8 cellular contexts compared by ENCODE assay signal in genomic region chr2:196640031-196640548, GRCh38. TPM values are rescaled to one million over a fixed set of nuclear protein-coding genes. Genes with fewer than 3 reads are reported as not detected.
A peak's percentile ranks its signal among the peaks of the same experiment; 100 is the strongest.
DNase-seq lines count a peak whose midpoint lies in the region; ATAC-seq and TF ChIP-seq lines count a peak whose summit lies in the region.

No MANE protein-coding gene starts in this region.

- H3K4me3 ChIP-seq in right lobe of liver: peak overlapping the region; percentile 57 to 66 (median 60)

- intact Hi-C loops in activated CD8-positive, alpha-beta T cell treated with anti-CD3 and anti-CD28 coated beads for 36 hours (cut with micrococcal nuclease): no loop called here
- intact Hi-C loops in right lobe of liver (cut with DNase I): no loop called here

- H3K27ac Mint-ChIP-seq in stimulated activated naive CD8-positive, alpha-beta T cell treated with anti-CD3 and anti-CD28 coated beads, Interleukin-15, Interleukin-2, amounts not matched to agents 100 ng/mL and 50 ng/mL, for 24 hours: no peak overlapping the region
- peak overlapping the region; percentile 12 for H3K27ac Mint-ChIP-seq in activated CD8-positive, alpha-beta T cell treated with anti-CD3 and anti-CD28 coated beads for 36 hours

- no peak for DNase-seq in stimulated activated naive CD8-positive, alpha-beta T cell treated with anti-CD3 and anti-CD28 coated beads, Interleukin-15, Interleukin-2, amounts not matched to agents 100 U/mL and 50 U/mL, for 24 hours
- DNase-seq in activated CD8-positive, alpha-beta T cell treated with anti-CD3 and anti-CD28 coated beads for 36 hours: no peak
- DNase-seq in right lobe of liver (no peak), NCI-H1048 (lab: John Stamatoyannopoulos, UW) (no peak)
- DNase-seq in activated CD4-positive, alpha-beta T cell treated with anti-CD3 and anti-CD28 coated beads for 1 hour: no peak

- H3K9me3 Mint-ChIP-seq in stimulated activated naive CD8-positive, alpha-beta T cell treated with anti-CD3 and anti-CD28 coated beads, Interleukin-15, Interleukin-2, amounts not matched to agents 100 ng/mL and 50 ng/mL, for 24 hours: no peaks in the 10 kb centered on the region
- H3K9me3 Mint-ChIP-seq in activated CD8-positive, alpha-beta T cell treated with anti-CD3 and anti-CD28 coated beads for 36 hours: no peaks in the 10 kb centered on the region

- peaks cover 16% of the 10 kb centered on the region for H3K4me1 Mint-ChIP-seq in stimulated activated naive CD8-positive, alpha-beta T cell treated with anti-CD3 and anti-CD28 coated beads, Interleukin-15, Interleukin-2, amounts not matched to agents 100 ng/mL and 50 ng/mL, for 24 hours (ENCODE audit: low read depth)
- H3K4me1 Mint-ChIP-seq in activated CD8-positive, alpha-beta T cell treated with anti-CD3 and anti-CD28 coated beads for 36 hours (ENCODE audit: low read depth): peaks cover 13% of the 10 kb centered on the region

- peak overlapping the region; percentile 79 for H3K4me3 Mint-ChIP-seq in stimulated activated naive CD8-positive, alpha-beta T cell treated with anti-CD3 and anti-CD28 coated beads, Interleukin-15, Interleukin-2, amounts not matched to agents 100 ng/mL and 50 ng/mL, for 24 hours
- peak overlapping the region; percentile 91 for H3K4me3 Mint-ChIP-seq in activated CD8-positive, alpha-beta T cell treated with anti-CD3 and anti-CD28 coated beads for 36 hours

- 10% methylated on average over 12 of the region's 12 CpGs for WGBS in right lobe of liver (ENCODE audit: insufficient coverage, low coverage, low lambda C conversion rate, missing lambda C conversion rate)

- no peaks in the 10 kb centered on the region for H3K27me3 ChIP-seq in right lobe of liver

- CTCF ChIA-PET in activated CD8-positive, alpha-beta T cell treated with anti-CD3 and anti-CD28 coated beads for 36 hours (lab: Charles Lee): interaction anchor here (0.8 to 1.3 kb wide), 2 partner anchors 13 to 186 kb away, joined by 3 to 4 read pairs; no protein-coding TSS in a partner anchor

- ATAC-seq in stimulated activated naive CD8-positive, alpha-beta T cell treated with anti-CD3 and anti-CD28 coated beads, Interleukin-15, Interleukin-2, amounts not matched to agents 100 U/mL and 50 U/mL, for 24 hours: no peak
- no peak for ATAC-seq in activated CD8-positive, alpha-beta T cell treated with anti-CD3 and anti-CD28 coated beads for 36 hours
- ATAC-seq in right lobe of liver: no peak
- no peak for ATAC-seq in GM18517 (IDR thresholded peaks at IDR 0.05; ENCODE audit: unreplicated experiment)
- ATAC-seq in HG02981 (IDR thresholded peaks at IDR 0.05; ENCODE audit: unreplicated experiment): no peak

- TF ChIP-seq POLR2A in right lobe of liver (IDR thresholded peaks at IDR 0.05): no peak

- peaks cover 0 to 4% (median 0%) of the 10 kb centered on the region in 4 donors for H3K4me1 ChIP-seq in right lobe of liver

- TF ChIP-seq CTCF in activated CD8-positive, alpha-beta T cell treated with anti-CD3 and anti-CD28 coated beads for 36 hours (IDR thresholded peaks at IDR 0.05): no peak
- TF ChIP-seq CTCF in right lobe of liver (IDR thresholded peaks at IDR 0.05): no peak

- H3K36me3 Mint-ChIP-seq in stimulated activated naive CD8-positive, alpha-beta T cell treated with anti-CD3 and anti-CD28 coated beads, Interleukin-15, Interleukin-2, amounts not matched to agents 100 ng/mL and 50 ng/mL, for 24 hours (ENCODE audit: low read depth): no peaks in the 10 kb centered on the region
- no peaks in the 10 kb centered on the region for H3K36me3 Mint-ChIP-seq in activated CD8-positive, alpha-beta T cell treated with anti-CD3 and anti-CD28 coated beads for 36 hours (ENCODE audit: low read depth)

- H3K36me3 ChIP-seq in right lobe of liver: no peaks in the 10 kb centered on the region

- POLR2A ChIA-PET in activated CD8-positive, alpha-beta T cell treated with anti-CD3 and anti-CD28 coated beads for 36 hours (lab: Charles Lee): no interaction called here

- H3K27me3 Mint-ChIP-seq in stimulated activated naive CD8-positive, alpha-beta T cell treated with anti-CD3 and anti-CD28 coated beads, Interleukin-15, Interleukin-2, amounts not matched to agents 100 ng/mL and 50 ng/mL, for 24 hours: no peaks in the 10 kb centered on the region
- peaks cover 3% of the 10 kb centered on the region for H3K27me3 Mint-ChIP-seq in activated CD8-positive, alpha-beta T cell treated with anti-CD3 and anti-CD28 coated beads for 36 hours

- H3K27ac ChIP-seq in right lobe of liver: no peak overlapping the region

- no peaks in the 10 kb centered on the region for H3K9me3 ChIP-seq in right lobe of liver

RNA-seq across cellular contexts. Expression of gene CCDC150, which starts 0.6 kb away (rescaled TPM):
- 10 to 100 TPM; 10.4 to 13.8 TPM for total RNA-seq in activated CD8-positive, alpha-beta T cell treated with anti-CD3 and anti-CD28 coated beads for 36 hours
- total RNA-seq in right lobe of liver: 1 to 10 TPM in 5 of 6 experiments, under 1 TPM in 1; 0.98 to 4.1 (median 1.9) TPM

RNA-seq across cellular contexts. Expression of gene HECW2, which starts 46.7 kb away (rescaled TPM):
- 1 to 10 TPM; 2.5 to 3.0 TPM for total RNA-seq in activated CD8-positive, alpha-beta T cell treated with anti-CD3 and anti-CD28 coated beads for 36 hours
- 10 to 100 TPM in 1 of 6 experiments, 1 to 10 TPM in 5; 3.3 to 10.7 (median 6.6) TPM for total RNA-seq in right lobe of liver
